18 cellular contexts compared by ENCODE assay signal in genomic region chr10:71599518-71599917, GRCh38.
DNase-seq lines count a peak whose midpoint lies in the region; ATAC-seq and TF ChIP-seq lines count a peak whose summit lies in the region.
"Had no signal": no experiment of that assay in that cellular context is flagged by ENCODE, and none has a peak within 500 bp of the region (broad histone marks: within the 10 kb centered on the region; RNA-seq: fewer than 3 reads in every experiment).

No MANE protein-coding gene starts in this region.

- H3K4me3 ChIP-seq in esophagus squamous epithelium (no peak overlapping the region), skin epidermis (no peak overlapping the region)

- no peaks in the 10 kb centered on the region for H3K36me3 ChIP-seq in esophagus squamous epithelium
- H3K36me3 ChIP-seq: BE2C had no signal

- H3K27ac ChIP-seq in esophagus squamous epithelium (peak overlapping the region in 3 of 4 donors; percentile 45 to 88 (median 78)), skin epidermis (peak overlapping the region in 11 of 21 experiments; percentile 34 to 92 (median 86))

- ATAC-seq in stimulated activated naive CD8-positive, alpha-beta T cell treated with anti-CD3 and anti-CD28 coated beads, Interleukin-15, Interleukin-2, amounts not matched to agents 100 U/mL and 50 U/mL, for 24 hours = no peak
- ATAC-seq in GM18517 (IDR thresholded peaks at IDR 0.05; ENCODE audit: unreplicated experiment) = no peak
- ATAC-seq: HCT116 had no signal

- no peak overlapping the region for H3K4me3 Mint-ChIP-seq in stimulated activated naive CD8-positive, alpha-beta T cell treated with anti-CD3 and anti-CD28 coated beads, Interleukin-15, Interleukin-2, amounts not matched to agents 100 ng/mL and 50 ng/mL, for 24 hours
- H3K4me3 Mint-ChIP-seq in activated T-helper 2 cell treated with anti-CD3 and anti-CD28 coated beads, Interferon-gamma antibody, Interleukin-2, Interleukin-4, amounts not matched to agents 10 μg/mL and 5 μg/mL and 100 μg/mL, durations not matched to agents 14 hours and 24 hours and 36 hours (ENCODE audit: low read depth) = no peak overlapping the region
- H3K4me3 Mint-ChIP-seq: CD4-positive, alpha-beta T cell had no signal

- WGBS in esophagus squamous epithelium, 2 donors = 72 to 80% methylated on average over 2 of the region's 2 CpGs

- peaks cover 13 to 31% (median 19%) of the 10 kb centered on the region in 3 donors for H3K4me1 ChIP-seq in esophagus squamous epithelium
- H3K4me1 ChIP-seq: BE2C had no signal

- H3K27me3 ChIP-seq in esophagus squamous epithelium = no peaks in the 10 kb centered on the region
- H3K27me3 ChIP-seq: BE2C had no signal

- peaks cover 55% of the 10 kb centered on the region for H3K4me1 Mint-ChIP-seq in stimulated activated naive CD8-positive, alpha-beta T cell treated with anti-CD3 and anti-CD28 coated beads, Interleukin-15, Interleukin-2, amounts not matched to agents 100 ng/mL and 50 ng/mL, for 24 hours (ENCODE audit: low read depth)
- H3K4me1 Mint-ChIP-seq in activated T-helper 2 cell treated with anti-CD3 and anti-CD28 coated beads, Interferon-gamma antibody, Interleukin-2, Interleukin-4, amounts not matched to agents 10 μg/mL and 5 μg/mL and 100 μg/mL, durations not matched to agents 14 hours and 24 hours and 36 hours (ENCODE audit: low read depth) = peaks cover 28% of the 10 kb centered on the region

- no peaks in the 10 kb centered on the region for H3K36me3 Mint-ChIP-seq in stimulated activated naive CD8-positive, alpha-beta T cell treated with anti-CD3 and anti-CD28 coated beads, Interleukin-15, Interleukin-2, amounts not matched to agents 100 ng/mL and 50 ng/mL, for 24 hours (ENCODE audit: low read depth)
- H3K36me3 Mint-ChIP-seq in activated T-helper 2 cell treated with anti-CD3 and anti-CD28 coated beads, Interferon-gamma antibody, Interleukin-2, Interleukin-4, amounts not matched to agents 10 μg/mL and 5 μg/mL and 100 μg/mL, durations not matched to agents 14 hours and 24 hours and 36 hours (ENCODE audit: low read depth) = no peaks in the 10 kb centered on the region

- intact Hi-C loops in esophagus squamous epithelium (cut with DNase I) = no loop called here
- intact Hi-C loops in activated T-helper 2 cell treated with anti-CD3 and anti-CD28 coated beads, Interferon-gamma antibody, Interleukin-2, Interleukin-4, amounts not matched to agents 10 μg/mL and 5 μg/mL and 100 μg/mL, durations not matched to agents 14 hours and 24 hours and 36 hours (cut with micrococcal nuclease) = no loop called here

- H3K9me3 Mint-ChIP-seq in stimulated activated naive CD8-positive, alpha-beta T cell treated with anti-CD3 and anti-CD28 coated beads, Interleukin-15, Interleukin-2, amounts not matched to agents 100 ng/mL and 50 ng/mL, for 24 hours = no peaks in the 10 kb centered on the region
- no peaks in the 10 kb centered on the region for H3K9me3 Mint-ChIP-seq in activated T-helper 2 cell treated with anti-CD3 and anti-CD28 coated beads, Interferon-gamma antibody, Interleukin-2, Interleukin-4, amounts not matched to agents 10 μg/mL and 5 μg/mL and 100 μg/mL, durations not matched to agents 14 hours and 24 hours and 36 hours
- H3K9me3 Mint-ChIP-seq: CD4-positive, alpha-beta T cell had no signal

- no peaks in the 10 kb centered on the region for H3K9me3 ChIP-seq in esophagus squamous epithelium
- H3K9me3 ChIP-seq: BE2C had no signal

- DNase-seq in stimulated activated naive CD8-positive, alpha-beta T cell treated with anti-CD3 and anti-CD28 coated beads, Interleukin-15, Interleukin-2, amounts not matched to agents 100 U/mL and 50 U/mL, for 24 hours = no peak
- DNase-seq in esophagus squamous epithelium (lab: John Stamatoyannopoulos, UW) = no peak
- no peak for DNase-seq in activated CD8-positive, alpha-beta memory T cell treated with anti-CD3 and anti-CD28 coated beads for 24 hours
- DNase-seq in NCI-H146 treated with DMSO at 0.1 percent for 48 hours (lab: John Stamatoyannopoulos, UW; ENCODE audit: unreplicated experiment) = no peak
- DNase-seq in activated T-helper 2 cell treated with anti-CD3 and anti-CD28 coated beads, Interferon-gamma antibody, Interleukin-2, Interleukin-4, amounts not matched to agents 10 μg/mL and 5 μg/mL and 100 μg/mL, durations not matched to agents 14 hours and 24 hours and 36 hours (ENCODE audit: low spot score) = no peak
- DNase-seq: BE2C; CD4-positive, alpha-beta T cell; EL; GOT3; MV-4-11; NCI-H187; NCI-H226; NCI-H524 treated with DMSO at 0.1 percent for 48 hours; SHP77 had no signal

- no peaks in the 10 kb centered on the region for H3K27me3 Mint-ChIP-seq in stimulated activated naive CD8-positive, alpha-beta T cell treated with anti-CD3 and anti-CD28 coated beads, Interleukin-15, Interleukin-2, amounts not matched to agents 100 ng/mL and 50 ng/mL, for 24 hours
- H3K27me3 Mint-ChIP-seq in activated T-helper 2 cell treated with anti-CD3 and anti-CD28 coated beads, Interferon-gamma antibody, Interleukin-2, Interleukin-4, amounts not matched to agents 10 μg/mL and 5 μg/mL and 100 μg/mL, durations not matched to agents 14 hours and 24 hours and 36 hours (ENCODE audit: low read depth) = no peaks in the 10 kb centered on the region
- H3K27me3 Mint-ChIP-seq: CD4-positive, alpha-beta T cell had no signal

- TF ChIP-seq CTCF in esophagus squamous epithelium (IDR thresholded peaks at IDR 0.05) = no peak

- TF ChIP-seq POLR2A in esophagus squamous epithelium (IDR thresholded peaks at IDR 0.05) = no peak

- H3K27ac Mint-ChIP-seq in stimulated activated naive CD8-positive, alpha-beta T cell treated with anti-CD3 and anti-CD28 coated beads, Interleukin-15, Interleukin-2, amounts not matched to agents 100 ng/mL and 50 ng/mL, for 24 hours = peak overlapping the region; percentile 3
- no peak overlapping the region for H3K27ac Mint-ChIP-seq in activated T-helper 2 cell treated with anti-CD3 and anti-CD28 coated beads, Interferon-gamma antibody, Interleukin-2, Interleukin-4, amounts not matched to agents 10 μg/mL and 5 μg/mL and 100 μg/mL, durations not matched to agents 14 hours and 24 hours and 36 hours
- H3K27ac Mint-ChIP-seq: CD4-positive, alpha-beta T cell had no signal
